1 cellular context compared by ENCODE assay signal in the genomic region with DNA sequence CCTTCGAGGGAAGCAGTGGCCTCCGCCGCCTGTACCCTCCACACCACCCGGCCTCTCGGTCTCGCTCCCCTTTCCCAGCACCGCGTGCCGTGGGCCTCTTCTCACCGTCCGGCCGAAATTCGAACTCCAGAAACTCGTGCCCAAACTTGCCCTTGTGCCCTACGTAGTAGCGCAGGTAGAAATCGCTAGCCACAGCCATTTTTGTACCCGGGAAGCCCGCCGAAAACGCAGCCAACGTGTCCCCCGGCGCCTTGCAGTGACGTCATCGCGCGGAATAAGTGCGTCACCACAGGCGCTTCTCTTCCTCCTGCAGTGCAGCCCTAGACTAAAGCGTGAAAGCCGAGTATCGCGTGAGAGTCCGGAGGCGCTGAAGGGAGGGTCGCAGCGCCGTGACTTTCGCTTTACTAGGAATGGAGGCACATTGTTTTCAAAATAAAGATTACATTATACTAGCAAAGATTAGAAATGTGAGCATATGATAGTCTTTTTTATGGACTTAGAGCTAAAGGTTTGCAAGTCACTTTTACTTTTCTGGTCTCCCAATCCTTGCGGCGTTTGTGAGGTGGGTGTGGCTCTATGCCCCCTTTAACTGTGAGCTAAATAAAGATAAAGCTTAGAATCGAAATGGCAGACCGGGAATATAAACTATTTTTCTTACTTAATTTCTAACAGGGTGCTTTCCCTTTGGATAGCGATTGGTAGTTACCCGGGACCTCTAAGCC.
TF ChIP-seq lines count a peak whose summit lies in the region.

TSS of gene MAGOHB (minus strand) at position 276 of the 722 bp plus-strand sequence. CDS start at position 199, 77 bp downstream.

TF ChIP-seq in HepG2, 621 proteins besides CTCF, POLR2A, EP300 and RAD21 (continued from another document and continues in another):
- TF ChIP-seq ZSCAN12 (CRISPR knock-in tag; IDR thresholded peaks at IDR 0.05) (0 out of 2 replicates have a peak, but pooled peaks have one; percentile 31), SIX4 (CRISPR knock-in tag; IDR thresholded peaks at IDR 0.05) (peak; percentile 46; the same call in 1 of the 2 replicates), ZNF883 (CRISPR knock-in tag; IDR thresholded peaks at IDR 0.05; ENCODE audit: not compliant biosample characterization) (peak; percentile 89), CEBPG (CRISPR knock-in tag; IDR thresholded peaks at IDR 0.05) (0 out of 2 replicates have a peak, but pooled peaks have one; percentile 38), ZNF788 (CRISPR knock-in tag; IDR thresholded peaks at IDR 0.05; ENCODE audit: borderline replicate concordance) (peak; percentile 96; the same call in 1 of the 2 replicates), ZNF577 (CRISPR knock-in tag; IDR thresholded peaks at IDR 0.05; ENCODE audit: borderline replicate concordance, low read depth) (no peak), KAT7 (CRISPR knock-in tag; IDR thresholded peaks at IDR 0.05; ENCODE audit: borderline replicate concordance) (peak; percentile 56; the same call in 1 of the 2 replicates), ZNF746 (CRISPR knock-in tag; IDR thresholded peaks at IDR 0.05) (peak; percentile 48; the same call in 1 of the 2 replicates), ZNF484 (CRISPR knock-in tag; IDR thresholded peaks at IDR 0.05; ENCODE audit: borderline replicate concordance, low read depth) (no peak), HCFC1 (IDR thresholded peaks at IDR 0.05; ENCODE audit: low read depth, low read length) (peak; percentile 76), DMAP1 (CRISPR knock-in tag; IDR thresholded peaks at IDR 0.05) (peak; percentile 99), BRD4 (CRISPR knock-in tag; IDR thresholded peaks at IDR 0.05) (peak; percentile 87), ZNF224 (CRISPR knock-in tag; IDR thresholded peaks at IDR 0.05) (0 out of 2 replicates have a peak, but pooled peaks have one; percentile 48), ATF7-NPFF (CRISPR knock-in tag; IDR thresholded peaks at IDR 0.05; ENCODE audit: low read depth) (peak; percentile 72), TEAD3 (CRISPR knock-in tag; optimal IDR thresholded peaks at IDR 0.05; ENCODE audit: borderline replicate concordance) (peak; percentile 85), CENPT (CRISPR knock-in tag; IDR thresholded peaks at IDR 0.05; ENCODE audit: low read depth) (no peak), SOX5 (CRISPR knock-in tag; IDR thresholded peaks at IDR 0.05; ENCODE audit: borderline replicate concordance) (peak; percentile 53; the same call in 1 of the 2 replicates), GTF3A (CRISPR knock-in tag; conservative IDR thresholded peaks at IDR 0.05) (no peak), ZNF691 (CRISPR knock-in tag; IDR thresholded peaks at IDR 0.05; ENCODE audit: borderline replicate concordance, low read depth) (no peak), MEF2D (CRISPR knock-in tag; IDR thresholded peaks at IDR 0.05) (peak; percentile 25; the same call in 1 of the 2 replicates), HDAC1 (CRISPR knock-in tag; IDR thresholded peaks at IDR 0.05) (peak; percentile 96), AKNA (CRISPR knock-in tag; IDR thresholded peaks at IDR 0.05; ENCODE audit: borderline replicate concordance) (0 out of 2 replicates have a peak, but pooled peaks have one; percentile 19), ZNF781 (CRISPR knock-in tag; IDR thresholded peaks at IDR 0.05; ENCODE audit: borderline replicate concordance, not compliant biosample characterization) (peak; percentile 50), NR3C1 (CRISPR knock-in tag; IDR thresholded peaks at IDR 0.05) (no peak), MIXL1 (CRISPR knock-in tag; IDR thresholded peaks at IDR 0.05) (peak; percentile 71; the same call in 1 of the 2 replicates)
- TF ChIP-seq, protein P1, sequence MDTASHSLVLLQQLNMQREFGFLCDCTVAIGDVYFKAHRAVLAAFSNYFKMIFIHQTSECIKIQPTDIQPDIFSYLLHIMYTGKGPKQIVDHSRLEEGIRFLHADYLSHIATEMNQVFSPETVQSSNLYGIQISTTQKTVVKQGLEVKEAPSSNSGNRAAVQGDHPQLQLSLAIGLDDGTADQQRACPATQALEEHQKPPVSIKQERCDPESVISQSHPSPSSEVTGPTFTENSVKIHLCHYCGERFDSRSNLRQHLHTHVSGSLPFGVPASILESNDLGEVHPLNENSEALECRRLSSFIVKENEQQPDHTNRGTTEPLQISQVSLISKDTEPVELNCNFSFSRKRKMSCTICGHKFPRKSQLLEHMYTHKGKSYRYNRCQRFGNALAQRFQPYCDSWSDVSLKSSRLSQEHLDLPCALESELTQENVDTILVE (CRISPR knock-in tag; IDR thresholded peaks at IDR 0.05): peak; percentile 73
- TF ChIP-seq, protein P2, sequence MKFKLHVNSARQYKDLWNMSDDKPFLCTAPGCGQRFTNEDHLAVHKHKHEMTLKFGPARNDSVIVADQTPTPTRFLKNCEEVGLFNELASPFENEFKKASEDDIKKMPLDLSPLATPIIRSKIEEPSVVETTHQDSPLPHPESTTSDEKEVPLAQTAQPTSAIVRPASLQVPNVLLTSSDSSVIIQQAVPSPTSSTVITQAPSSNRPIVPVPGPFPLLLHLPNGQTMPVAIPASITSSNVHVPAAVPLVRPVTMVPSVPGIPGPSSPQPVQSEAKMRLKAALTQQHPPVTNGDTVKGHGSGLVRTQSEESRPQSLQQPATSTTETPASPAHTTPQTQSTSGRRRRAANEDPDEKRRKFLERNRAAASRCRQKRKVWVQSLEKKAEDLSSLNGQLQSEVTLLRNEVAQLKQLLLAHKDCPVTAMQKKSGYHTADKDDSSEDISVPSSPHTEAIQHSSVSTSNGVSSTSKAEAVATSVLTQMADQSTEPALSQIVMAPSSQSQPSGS (CRISPR knock-in tag; IDR thresholded peaks at IDR 0.05): peak; percentile 99
- TF ChIP-seq, protein P3, sequence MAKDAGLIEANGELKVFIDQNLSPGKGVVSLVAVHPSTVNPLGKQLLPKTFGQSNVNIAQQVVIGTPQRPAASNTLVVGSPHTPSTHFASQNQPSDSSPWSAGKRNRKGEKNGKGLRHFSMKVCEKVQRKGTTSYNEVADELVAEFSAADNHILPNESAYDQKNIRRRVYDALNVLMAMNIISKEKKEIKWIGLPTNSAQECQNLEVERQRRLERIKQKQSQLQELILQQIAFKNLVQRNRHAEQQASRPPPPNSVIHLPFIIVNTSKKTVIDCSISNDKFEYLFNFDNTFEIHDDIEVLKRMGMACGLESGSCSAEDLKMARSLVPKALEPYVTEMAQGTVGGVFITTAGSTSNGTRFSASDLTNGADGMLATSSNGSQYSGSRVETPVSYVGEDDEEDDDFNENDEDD (CRISPR knock-in tag; IDR thresholded peaks at IDR 0.05; ENCODE audit: borderline replicate concordance): peak; percentile 97
- TF ChIP-seq, protein P4, sequence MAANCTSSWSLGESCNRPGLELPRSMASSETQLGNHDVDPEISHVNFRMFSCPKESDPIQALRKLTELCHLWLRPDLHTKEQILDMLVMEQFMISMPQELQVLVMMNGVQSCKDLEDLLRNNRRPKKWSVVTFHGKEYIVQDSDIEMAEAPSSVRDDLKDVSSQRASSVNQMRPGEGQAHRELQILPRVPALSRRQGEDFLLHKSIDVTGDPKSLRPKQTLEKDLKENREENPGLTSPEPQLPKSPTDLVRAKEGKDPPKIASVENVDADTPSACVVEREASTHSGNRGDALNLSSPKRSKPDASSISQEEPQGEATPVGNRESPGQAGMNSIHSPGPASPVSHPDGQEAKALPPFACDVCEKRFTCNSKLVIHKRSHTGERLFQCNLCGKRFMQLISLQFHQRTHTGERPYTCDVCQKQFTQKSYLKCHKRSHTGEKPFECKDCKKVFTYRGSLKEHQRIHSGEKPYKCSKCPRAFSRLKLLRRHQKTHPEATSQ (CRISPR knock-in tag; IDR thresholded peaks at IDR 0.05; ENCODE audit: borderline replicate concordance): peak; percentile 45; the same call in 1 of the 2 replicates
- TF ChIP-seq, protein P5, sequence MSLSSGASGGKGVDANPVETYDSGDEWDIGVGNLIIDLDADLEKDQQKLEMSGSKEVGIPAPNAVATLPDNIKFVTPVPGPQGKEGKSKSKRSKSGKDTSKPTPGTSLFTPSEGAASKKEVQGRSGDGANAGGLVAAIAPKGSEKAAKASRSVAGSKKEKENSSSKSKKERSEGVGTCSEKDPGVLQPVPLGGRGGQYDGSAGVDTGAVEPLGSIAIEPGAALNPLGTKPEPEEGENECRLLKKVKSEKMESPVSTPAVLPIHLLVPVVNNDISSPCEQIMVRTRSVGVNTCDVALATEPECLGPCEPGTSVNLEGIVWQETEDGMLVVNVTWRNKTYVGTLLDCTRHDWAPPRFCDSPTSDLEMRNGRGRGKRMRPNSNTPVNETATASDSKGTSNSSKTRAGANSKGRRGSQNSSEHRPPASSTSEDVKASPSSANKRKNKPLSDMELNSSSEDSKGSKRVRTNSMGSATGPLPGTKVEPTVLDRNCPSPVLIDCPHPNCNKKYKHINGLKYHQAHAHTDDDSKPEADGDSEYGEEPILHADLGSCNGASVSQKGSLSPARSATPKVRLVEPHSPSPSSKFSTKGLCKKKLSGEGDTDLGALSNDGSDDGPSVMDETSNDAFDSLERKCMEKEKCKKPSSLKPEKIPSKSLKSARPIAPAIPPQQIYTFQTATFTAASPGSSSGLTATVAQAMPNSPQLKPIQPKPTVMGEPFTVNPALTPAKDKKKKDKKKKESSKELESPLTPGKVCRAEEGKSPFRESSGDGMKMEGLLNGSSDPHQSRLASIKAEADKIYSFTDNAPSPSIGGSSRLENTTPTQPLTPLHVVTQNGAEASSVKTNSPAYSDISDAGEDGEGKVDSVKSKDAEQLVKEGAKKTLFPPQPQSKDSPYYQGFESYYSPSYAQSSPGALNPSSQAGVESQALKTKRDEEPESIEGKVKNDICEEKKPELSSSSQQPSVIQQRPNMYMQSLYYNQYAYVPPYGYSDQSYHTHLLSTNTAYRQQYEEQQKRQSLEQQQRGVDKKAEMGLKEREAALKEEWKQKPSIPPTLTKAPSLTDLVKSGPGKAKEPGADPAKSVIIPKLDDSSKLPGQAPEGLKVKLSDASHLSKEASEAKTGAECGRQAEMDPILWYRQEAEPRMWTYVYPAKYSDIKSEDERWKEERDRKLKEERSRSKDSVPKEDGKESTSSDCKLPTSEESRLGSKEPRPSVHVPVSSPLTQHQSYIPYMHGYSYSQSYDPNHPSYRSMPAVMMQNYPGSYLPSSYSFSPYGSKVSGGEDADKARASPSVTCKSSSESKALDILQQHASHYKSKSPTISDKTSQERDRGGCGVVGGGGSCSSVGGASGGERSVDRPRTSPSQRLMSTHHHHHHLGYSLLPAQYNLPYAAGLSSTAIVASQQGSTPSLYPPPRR (CRISPR knock-in tag; IDR thresholded peaks at IDR 0.05; ENCODE audit: borderline replicate concordance): peak; percentile 47; the same call in 1 of the 2 replicates
- TF ChIP-seq, protein P6, sequence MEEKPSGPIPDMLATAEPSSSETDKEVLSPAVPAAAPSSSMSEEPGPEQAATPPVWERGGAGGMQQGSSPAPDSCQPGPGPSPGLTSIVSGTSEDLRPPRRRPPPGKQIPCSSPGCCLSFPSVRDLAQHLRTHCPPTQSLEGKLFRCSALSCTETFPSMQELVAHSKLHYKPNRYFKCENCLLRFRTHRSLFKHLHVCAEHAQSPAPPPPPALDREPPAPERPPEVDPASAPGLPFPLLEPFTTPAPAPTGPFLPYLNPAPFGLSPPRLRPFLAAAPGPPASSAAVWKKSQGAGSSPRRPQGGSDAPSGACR (CRISPR knock-in tag; IDR thresholded peaks at IDR 0.05): peak; percentile 44; the same call in 1 of the 2 replicates
- TF ChIP-seq, protein P7, sequence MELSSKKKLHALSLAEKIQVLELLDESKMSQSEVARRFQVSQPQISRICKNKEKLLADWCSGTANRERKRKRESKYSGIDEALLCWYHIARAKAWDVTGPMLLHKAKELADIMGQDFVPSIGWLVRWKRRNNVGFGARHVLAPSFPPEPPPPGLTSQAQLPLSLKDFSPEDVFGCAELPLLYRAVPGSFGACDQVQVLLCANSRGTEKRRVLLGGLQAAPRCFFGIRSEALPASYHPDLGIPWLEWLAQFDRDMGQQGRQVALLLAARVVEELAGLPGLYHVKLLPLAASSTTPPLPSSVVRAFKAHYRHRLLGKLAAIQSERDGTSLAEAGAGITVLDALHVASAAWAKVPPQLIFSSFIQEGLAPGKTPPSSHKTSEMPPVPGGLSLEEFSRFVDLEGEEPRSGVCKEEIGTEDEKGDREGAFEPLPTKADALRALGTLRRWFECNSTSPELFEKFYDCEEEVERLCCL (CRISPR knock-in tag; IDR thresholded peaks at IDR 0.05; ENCODE audit: borderline replicate concordance): no peak
